ENCODE assay signal across 11 cellular contexts in genomic region chr14:89236846-89237245, GRCh38.
"Had no signal": no experiment of that assay in that cellular context is flagged by ENCODE, and none has a peak within 500 bp of the region (broad histone marks: within the 10 kb centered on the region; RNA-seq: fewer than 3 reads in every experiment).

No MANE protein-coding gene starts in this region.

- H3K9me3 ChIP-seq: body of pancreas, upper lobe of right lung had no signal

- H3K4me3 ChIP-seq: body of pancreas, dorsolateral prefrontal cortex, upper lobe of right lung had no signal

- H3K27ac ChIP-seq: body of pancreas, upper lobe of right lung had no signal

- H3K4me1 ChIP-seq: body of pancreas, upper lobe of right lung had no signal

- H3K27me3 ChIP-seq: body of pancreas, dorsolateral prefrontal cortex, upper lobe of right lung had no signal

- DNase-seq: activated CD4-positive, alpha-beta T cell treated with anti-CD3 and anti-CD28 coated beads, Interleukin-2, amount 50 U/mL, for 1 hour; activated effector memory CD4-positive, alpha-beta T cell treated with anti-CD3 and anti-CD28 coated beads, Interleukin-2, amount 50 U/mL, for 16 hours; amniotic stem cell; body of pancreas; dorsolateral prefrontal cortex; stimulated activated CD4-positive, alpha-beta T cell treated with anti-CD3 and anti-CD28 coated beads, Interleukin-2, amount 100 ng/mL, for 48 hours; stimulated activated naive CD4-positive, alpha-beta T cell treated with Interleukin-2 at 50 U/mL for 16 hours; T-helper 17 cell; upper lobe of right lung had no signal

- H3K36me3 ChIP-seq: upper lobe of right lung had no signal

- ATAC-seq: activated naive CD4-positive, alpha-beta T cell treated with anti-CD3 and anti-CD28 coated beads, Interleukin-2, amount 50 U/mL, for 72 hours; body of pancreas; left lobe of liver; T-helper 17 cell; upper lobe of right lung had no signal
